ENCODE assay signal across 24 cellular contexts in genomic region chr4:26762650-26763049, GRCh38.
DNase-seq lines count a peak whose midpoint lies in the region; ATAC-seq, FAIRE-seq and TF ChIP-seq lines count a peak whose summit lies in the region.
"Had no signal": no experiment of that assay in that cellular context is flagged by ENCODE, and none has a peak within 500 bp of the region (broad histone marks: within the 10 kb centered on the region; RNA-seq: fewer than 3 reads in every experiment).

No MANE protein-coding gene starts in this region.

- WGBS in K562 (ENCODE audit: insufficient coverage, low coverage, missing lambda C conversion rate): 61% methylated on average over 2 of the region's 2 CpGs

- H4K20me1 ChIP-seq in K562 (replicated peaks; ENCODE audit: control insufficient read depth, insufficient read depth, low read length): no peaks in the 10 kb centered on the region

- POLR2A ChIA-PET in K562 (lab: Yijun Ruan, JAX): no interaction called here

- H3K27me3 ChIP-seq in K562 (ENCODE audit: control insufficient read depth in 2 of 2, insufficient read depth in 2 of 2, low read length in 2 of 2) (no peaks in the 10 kb centered on the region), kidney epithelial cell (ENCODE audit: control insufficient read depth, insufficient read depth, low read length) (no peaks in the 10 kb centered on the region)
- H3K27me3 ChIP-seq: pancreas, suprapubic skin had no signal

- FAIRE-seq in K562 (lab: Jason Lieb, UNC): peak; percentile 67
- FAIRE-seq: pancreas had no signal

- H3K36me3 ChIP-seq in K562 (ENCODE audit: control insufficient read depth, insufficient read depth, low read length) (no peaks in the 10 kb centered on the region; the same call in 2 of the 3 replicates), kidney epithelial cell (ENCODE audit: control insufficient read depth, insufficient read depth, low read length) (no peaks in the 10 kb centered on the region)
- H3K36me3 ChIP-seq: pancreas had no signal

- no peak for TF ChIP-seq RAD21 in K562 (CRISPR knock-in tag; conservative IDR thresholded peaks at IDR 0.05 in 1 of 2, IDR thresholded peaks at IDR 0.05 in 1 of 2)

- no peak overlapping the region for H3K27ac ChIP-seq in K562 (ENCODE audit: extremely low read depth, low read depth, low read length)
- H3K27ac ChIP-seq: KMS-11, pancreas, suprapubic skin had no signal

- intact Hi-C loops in K562 (cut with micrococcal nuclease): no loop called here

- CTCF ChIA-PET in K562 (lab: Yijun Ruan, JAX; ENCODE audit: low intra/inter-chr PET ratio): no interaction called here

- no peak for ATAC-seq in K562
- no peak for ATAC-seq in HG03280 (IDR thresholded peaks at IDR 0.05; ENCODE audit: unreplicated experiment)
- no peak for ATAC-seq in HG02970 (IDR thresholded peaks at IDR 0.05; ENCODE audit: low FRiP score, unreplicated experiment)
- ATAC-seq in HG02798 (IDR thresholded peaks at IDR 0.05; ENCODE audit: poor library complexity, unreplicated experiment): no peak
- ATAC-seq: activated CD8-positive, alpha-beta T cell treated with anti-CD3 and anti-CD28 coated beads for 36 hours; activated T-cell treated with anti-CD3 and anti-CD28 coated beads, Interleukin-2, amount 50 U/mL, for 4 hours; effector memory CD8-positive, alpha-beta T cell; pancreas had no signal

- no peaks in the 10 kb centered on the region for H3K9me1 ChIP-seq in K562 (ENCODE audit: control insufficient read depth, insufficient read depth, low read length)

- H3K9me3 ChIP-seq in K562 (replicated peaks; ENCODE audit: control insufficient read depth, insufficient read depth, low read depth, low read length): no peaks in the 10 kb centered on the region
- H3K9me3 ChIP-seq: pancreas, suprapubic skin had no signal

- in situ Hi-C loops in K562 (cut with MboI): no loop called here

- no peak for TF ChIP-seq POLR2A in K562 (conservative IDR thresholded peaks at IDR 0.05)

- no TSS peak for BruUV-seq in K562 (replicated peaks; lab: Mats Ljungman, UMichigan)

- no peak overlapping the region for H2AFZ ChIP-seq in K562 (ENCODE audit: low read depth, low read length)

- no peak for TF ChIP-seq EP300 in K562 (IDR thresholded peaks at IDR 0.05; ENCODE audit: low read length)

- no peaks in the 10 kb centered on the region for H3K79me2 ChIP-seq in K562 (ENCODE audit: control insufficient read depth, insufficient read depth, low read length)

- no peak overlapping the region for H3K4me2 ChIP-seq in K562 (ENCODE audit: insufficient read depth, low read length)
- H3K4me2 ChIP-seq: KMS-11, smooth muscle cell had no signal

- H3K4me3 ChIP-seq in K562 (no peak overlapping the region), kidney epithelial cell (ENCODE audit: low read depth, low read length) (no peak overlapping the region)
- H3K4me3 ChIP-seq: pancreas, smooth muscle cell, suprapubic skin had no signal

- peaks cover 2 to 16% of the 10 kb centered on the region in 2 experiments; a peak in 2 of 5 replicates for H3K4me1 ChIP-seq in K562 (replicated peaks in 1 of 2; ENCODE audit: control insufficient read depth in 2 of 2, insufficient read depth in 2 of 2, low read length in 2 of 2)
- H3K4me1 ChIP-seq: pancreas, suprapubic skin had no signal

- no peak overlapping the region for H3K9ac ChIP-seq in K562 (ENCODE audit: insufficient read depth in 1 of 2, low read depth in 2 of 2, low read length in 2 of 2)
- H3K9ac ChIP-seq: KMS-11 had no signal

- TF ChIP-seq CTCF in K562 (IDR thresholded peaks at IDR 0.05 in 2 of 3, conservative IDR thresholded peaks at IDR 0.05 in 1 of 3; ENCODE audit: insufficient read depth in 2 of 3, low read depth in 1 of 3, low read length in 3 of 3) (no peak), kidney epithelial cell (IDR thresholded peaks at IDR 0.05; ENCODE audit: insufficient read depth, low read length, poor library complexity, severe bottlenecking) (no peak)

- DNase-seq in DMS53 treated with DMSO at 0.1 percent for 48 hours (lab: John Stamatoyannopoulos, UW; ENCODE audit: unreplicated experiment) (peak; percentile 24), HT1080 (ENCODE audit: low read depth) (peak; percentile 38), K562 (ENCODE audit: extremely low read depth in 1 of 4, low spot score in 3 of 4) (no peak), kidney epithelial cell (ENCODE audit: low read depth) (peak; percentile 52), amniotic stem cell (lab: John Stamatoyannopoulos, UW) (no peak)
- DNase-seq: activated CD8-positive, alpha-beta T cell treated with anti-CD3 and anti-CD28 coated beads for 36 hours; activated naive CD8-positive, alpha-beta T cell treated with anti-CD3 and anti-CD28 coated beads for 36 hours; activated T-cell treated with anti-CD3 and anti-CD28 coated beads, Interleukin-2, amount 50 U/mL, for 4 hours; CD4-positive, alpha-beta memory T cell; central memory CD4-positive, alpha-beta T cell; effector memory CD8-positive, alpha-beta T cell; EL; NCI-H1694; NCI-H345; pancreas; Right ventricle myocardium superior; stimulated activated CD4-positive, alpha-beta T cell treated with anti-CD3 and anti-CD28 coated beads, Interleukin-4, amount 100 ng/mL, for 4 hours; stimulated activated CD8-positive, alpha-beta memory T cell treated with anti-CD3 and anti-CD28 coated beads, Interleukin-4, amount 100 ng/mL, for 48 hours had no signal

TF ChIP-seq in K562, 482 proteins besides CTCF, POLR2A, EP300 and RAD21:
- TF ChIP-seq FOSL1 (tag; conservative IDR thresholded peaks at IDR 0.05) (peak; percentile 47; the same call in 1 of the 2 replicates), MTA1 (IDR thresholded peaks at IDR 0.05; ENCODE audit: borderline replicate concordance) (no peak), ZNF274 (IDR thresholded peaks at IDR 0.05; ENCODE audit: borderline replicate concordance, low read depth, low read length) (no peak)

Comparison
In these comparisons a context has a peak if more than half of its experiments do, and no peak if none do; other contexts are left out.
1. DNase-seq: peak in DMS53 treated with DMSO at 0.1 percent for 48 hours (single experiment), HT1080 (single experiment) and kidney epithelial cell (single experiment); none in K562 (0 of 4) and amniotic stem cell (single experiment).